In the genomic region with DNA sequence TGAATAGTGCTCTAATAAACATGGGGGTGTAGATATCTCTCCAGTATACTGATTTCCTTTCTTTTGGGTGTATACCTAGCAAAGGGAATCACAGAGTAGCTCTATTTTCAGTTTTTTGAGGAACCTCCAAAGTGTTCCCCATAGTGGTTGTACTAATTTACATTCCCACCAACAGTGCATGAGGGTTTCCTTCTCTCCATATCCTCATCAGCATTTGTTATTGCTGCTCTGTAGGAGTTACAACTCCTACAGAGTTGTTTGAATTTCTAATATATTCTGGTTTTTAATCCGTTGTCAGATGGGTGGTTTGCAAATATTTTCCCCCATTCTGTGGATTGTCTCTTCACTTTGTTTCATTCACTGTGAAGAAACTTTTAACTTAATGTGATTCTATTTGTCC, we compare ENCODE assay signal across 27 cellular contexts.
A peak's percentile ranks its signal among the peaks of the same experiment; 100 is the strongest.
DNase-seq lines count a peak whose midpoint lies in the region; FAIRE-seq and TF ChIP-seq lines count a peak whose summit lies in the region.
"Had no signal": no experiment of that assay in that cellular context is flagged by ENCODE, and none has a peak within 500 bp of the region (broad histone marks: within the 10 kb centered on the region; RNA-seq: fewer than 3 reads in every experiment).

No MANE protein-coding gene starts in this region.

- H2AFZ ChIP-seq in H9 (ENCODE audit: low read length) = no peak overlapping the region
- H2AFZ ChIP-seq in H1 (ENCODE audit: low read length) = no peak overlapping the region

- H2BK15ac ChIP-seq in H9 (ENCODE audit: low read depth, low read length) (no peak overlapping the region), H1 (ENCODE audit: low read length) (no peak overlapping the region)

- H3K27ac ChIP-seq in H9 (ENCODE audit: insufficient read length, low read depth, low read length) = no peak overlapping the region
- H3K27ac ChIP-seq in HUES64 (ENCODE audit: low read depth, low read length) = peak overlapping the region; percentile 35; the same call in 1 of the 2 replicates
- no peak overlapping the region for H3K27ac ChIP-seq in H1 (ENCODE audit: low read depth, low read length)
- H3K27ac ChIP-seq in spleen = no peak overlapping the region
- H3K27ac ChIP-seq: BLaER1 treated with 17β-estradiol and CSF1 and Interleukin-3, amounts not matched to agents 10 nM and 100 nM; C4-2B had no signal

- CTCF ChIA-PET in H1 (lab: Charles Lee; ENCODE audit: partially characterized antibody) = interaction anchor here (1.4 kb wide), 1 partner anchor 73 kb away, joined by 3 read pairs; no protein-coding TSS in a partner anchor

- H4K5ac ChIP-seq in H9 (ENCODE audit: insufficient read length, low read depth, low read length) (no peak overlapping the region), H1 (ENCODE audit: insufficient read length, low read depth, low read length) (no peak overlapping the region)

- H3K4me3 ChIP-seq in HUES64 (ENCODE audit: low read length) = no peak overlapping the region
- H3K4me3 ChIP-seq in H1 (ENCODE audit: extremely low read depth in 1 of 4, insufficient read depth in 2 of 4, low read depth in 3 of 4, low read length in 4 of 4) = peak overlapping the region in 1 of 4 experiments; percentile 30; a peak in 1 of 8 replicates
- H3K4me3 ChIP-seq in spleen = no peak overlapping the region
- H3K4me3 ChIP-seq: BLaER1 treated with 17β-estradiol and CSF1 and Interleukin-3, amounts not matched to agents 10 nM and 100 nM; GM12878 had no signal

- H3K27me3 Mint-ChIP-seq in H9 (ENCODE audit: low read depth) = no peaks in the 10 kb centered on the region
- H3K27me3 Mint-ChIP-seq: B cell; CD4-positive, alpha-beta T cell had no signal

- FAIRE-seq in H1 (lab: Jason Lieb, UNC) (no peak), D721Med (lab: Jason Lieb, UNC) (no peak)
- FAIRE-seq: A204.1, GM12878, GM12892, GM18507 had no signal

- H3K9me3 Mint-ChIP-seq in H9 = no peaks in the 10 kb centered on the region; a peak in 2 of 5 replicates
- H3K9me3 Mint-ChIP-seq: CD4-positive, alpha-beta T cell; CD8-positive, alpha-beta T cell had no signal

- no peak overlapping the region for H3K14ac ChIP-seq in H9 (ENCODE audit: insufficient read depth, low read length)
- no peak overlapping the region for H3K14ac ChIP-seq in H1 (ENCODE audit: insufficient read length)

- no CpG with 5 or more reads among the region's 1 CpG for whole genome bisulfite sequencing in H9 (ENCODE audit: extremely low coverage, insufficient read length, low lambda C conversion rate)
- 13% methylated on average over 1 of the region's 1 CpG for WGBS in HUES64
- 6% methylated on average over 1 of the region's 1 CpG; no CpG with 5 or more reads in 1 of the 2 experiments for WGBS in H1 (ENCODE audit: extremely low coverage in 1 of 2, insufficient coverage in 1 of 2, insufficient read length in 1 of 2, insufficient replicate concordance in 2 of 2, low coverage in 1 of 2, low lambda C conversion rate in 2 of 2, missing lambda C conversion rate in 1 of 2), 2 experiments
- 7 to 24% (median 19%) methylated on average over 1 of the region's 1 CpG for whole genome bisulfite sequencing in spleen, 5 donors

- H3K4me2 ChIP-seq in H9 (ENCODE audit: insufficient read depth, insufficient read length, low read length) = no peak overlapping the region
- peak overlapping the region; percentile 17 to 36; a peak in 1 of 4 replicates for H3K4me2 ChIP-seq in H1 (ENCODE audit: insufficient read depth in 1 of 2, low read depth in 2 of 2, low read length in 2 of 2)
- H3K4me2 ChIP-seq: BLaER1 treated with 17β-estradiol and CSF1 and Interleukin-3, amounts not matched to agents 10 nM and 100 nM had no signal

- H3K4me1 ChIP-seq in H9 (ENCODE audit: insufficient read depth, low read length) (peaks cover 5% of the 10 kb centered on the region; the same call in 1 of the 2 replicates), HUES64 (ENCODE audit: insufficient read depth, low read length) (peaks cover 16% of the 10 kb centered on the region), H1 (replicated peaks in 1 of 4; ENCODE audit: control insufficient read depth in 3 of 4, insufficient read depth in 4 of 4, low read length in 3 of 4) (peaks cover 0 to 10% (median 4%) of the 10 kb centered on the region in 4 experiments; a peak in 4 of 7 replicates), spleen (no peaks in the 10 kb centered on the region)
- H3K4me1 ChIP-seq: BLaER1 treated with 17β-estradiol and CSF1 and Interleukin-3, amounts not matched to agents 10 nM and 100 nM; Caco-2 had no signal

- no peaks in the 10 kb centered on the region for H3K9me3 ChIP-seq in H9 (ENCODE audit: control insufficient read depth, low read depth, low read length)
- no peaks in the 10 kb centered on the region for H3K9me3 ChIP-seq in HUES64 (ENCODE audit: insufficient read depth, low read depth, low read length)
- H3K9me3 ChIP-seq in H1 (ENCODE audit: insufficient read depth in 2 of 2, low read depth in 1 of 2, low read length in 1 of 2) = no peaks in the 10 kb centered on the region
- H3K9me3 ChIP-seq in spleen = no peaks in the 10 kb centered on the region
- H3K9me3 ChIP-seq: BLaER1 treated with 17β-estradiol and CSF1 and Interleukin-3, amounts not matched to agents 10 nM and 100 nM; Caco-2 had no signal

- peak overlapping the region in 1 of 2 experiments; percentile 55; a peak in 1 of 5 replicates for H3K4me3 Mint-ChIP-seq in H9
- H3K4me3 Mint-ChIP-seq: B cell; CD4-positive, alpha-beta T cell; CD8-positive, alpha-beta T cell had no signal

- H3K56ac ChIP-seq in H9 (ENCODE audit: insufficient read length, low read depth, low read length) (no peak overlapping the region), H1 (replicated peaks; ENCODE audit: insufficient read length, low read depth, low read length) (no peak overlapping the region)

- H4K20me1 ChIP-seq in H9 (ENCODE audit: control insufficient read depth, insufficient read depth, insufficient read length) (no peaks in the 10 kb centered on the region), H1 (replicated peaks in 1 of 2; ENCODE audit: control insufficient read depth in 1 of 2, insufficient read depth in 2 of 2, low read length in 2 of 2) (no peaks in the 10 kb centered on the region)
- H4K20me1 ChIP-seq: BLaER1 treated with 17β-estradiol and CSF1 and Interleukin-3, amounts not matched to agents 10 nM and 100 nM had no signal

- H4K8ac ChIP-seq in H9 (replicated peaks; ENCODE audit: insufficient read length, low read depth, low read length) (no peak overlapping the region), H1 (ENCODE audit: extremely low read depth, insufficient read depth, low read length) (no peak overlapping the region)

- no peak overlapping the region for H2BK20ac ChIP-seq in H9 (ENCODE audit: low read depth, low read length, poor library complexity, severe bottlenecking)
- H2BK20ac ChIP-seq in H1 (ENCODE audit: low read length) = no peak overlapping the region

- no peaks in the 10 kb centered on the region for H3K36me3 ChIP-seq in HUES64 (ENCODE audit: insufficient read depth, low read length)
- no peaks in the 10 kb centered on the region for H3K36me3 ChIP-seq in H1 (ENCODE audit: control insufficient read depth in 2 of 4, insufficient read depth in 4 of 4, low read length in 3 of 4)
- H3K36me3 ChIP-seq in spleen = no peaks in the 10 kb centered on the region
- H3K36me3 ChIP-seq: BLaER1 treated with 17β-estradiol and CSF1 and Interleukin-3, amounts not matched to agents 10 nM and 100 nM had no signal

- H3K23me2 ChIP-seq in H9 (ENCODE audit: insufficient read length, low read depth, low read length, poor library complexity, severe bottlenecking) = no peaks in the 10 kb centered on the region
- no peaks in the 10 kb centered on the region for H3K23me2 ChIP-seq in H1 (ENCODE audit: low read depth, low read length)

- POLR2A ChIA-PET in H1 (lab: Charles Lee; ENCODE audit: partially characterized antibody) = no interaction called here

- H3K9ac ChIP-seq in H9 (ENCODE audit: extremely low read depth, insufficient read length, low read length) (no peak overlapping the region), HUES64 (ENCODE audit: low read depth, low read length) (no peak overlapping the region), H1 (replicated peaks in 1 of 4; ENCODE audit: extremely low read depth in 1 of 4, low read depth in 3 of 4, low read length in 3 of 4) (no peak overlapping the region)
- H3K9ac ChIP-seq: BLaER1 treated with 17β-estradiol and CSF1 and Interleukin-3, amounts not matched to agents 10 nM and 100 nM had no signal

- H3K4ac ChIP-seq in H9 (ENCODE audit: low read depth, low read length) (no peak overlapping the region), H1 (replicated peaks; ENCODE audit: insufficient read length, low read depth, low read length) (no peak overlapping the region)

- H2BK12ac ChIP-seq in H9 (ENCODE audit: insufficient read length, low read depth, low read length) = no peak overlapping the region
- no peak overlapping the region for H2BK12ac ChIP-seq in H1 (ENCODE audit: low read depth, low read length)

- H2AK5ac ChIP-seq in H9 (ENCODE audit: insufficient read length, low read length) = no peak overlapping the region
- no peak overlapping the region for H2AK5ac ChIP-seq in H1 (ENCODE audit: low read depth, low read length)

- no peak for TF ChIP-seq RAD21 in H1 (IDR thresholded peaks at IDR 0.05 in 1 of 2, conservative IDR thresholded peaks at IDR 0.05 in 1 of 2; ENCODE audit: low read depth in 2 of 2, low read length in 2 of 2)

- TF ChIP-seq EP300 in H1 (IDR thresholded peaks at IDR 0.05; ENCODE audit: borderline replicate concordance in 1 of 2, low read depth in 2 of 2, low read length in 2 of 2) = no peak

- H2BK5ac ChIP-seq in H9 (ENCODE audit: insufficient read length, low read length) (no peak overlapping the region), H1 (ENCODE audit: low read depth, low read length) (no peak overlapping the region)

- TF ChIP-seq CTCF in H9 (conservative IDR thresholded peaks at IDR 0.05) = no peak
- no peak for TF ChIP-seq CTCF in H1 (IDR thresholded peaks at IDR 0.05; ENCODE audit: control extremely low read depth in 1 of 3, insufficient read depth in 1 of 3, low read depth in 1 of 3, low read length in 3 of 3)
- TF ChIP-seq CTCF in spleen (IDR thresholded peaks at IDR 0.05 in 8 of 11, conservative IDR thresholded peaks at IDR 0.05 in 3 of 11) = no peak
- TF ChIP-seq CTCF in D721Med (IDR thresholded peaks at IDR 0.05; ENCODE audit: insufficient read depth, missing control alignments) = no peak

- H3K23ac ChIP-seq in H9 (ENCODE audit: insufficient read length, low read depth, low read length) (no peak overlapping the region), H1 (ENCODE audit: insufficient read length) (no peak overlapping the region)

- H2BK120ac ChIP-seq in H9 (ENCODE audit: low read depth, low read length, poor library complexity, severe bottlenecking) = no peak overlapping the region
- no peak overlapping the region for H2BK120ac ChIP-seq in H1 (replicated peaks; ENCODE audit: low read depth, low read length)

- H4K91ac ChIP-seq in H9 (ENCODE audit: insufficient read length, low read depth, low read length) (no peak overlapping the region), H1 (replicated peaks; ENCODE audit: insufficient read length, low read length) (no peak overlapping the region)

- peaks cover 20 to 29% of the 10 kb centered on the region in 2 experiments for H3K4me1 Mint-ChIP-seq in H9
- H3K4me1 Mint-ChIP-seq: B cell had no signal

- H3K79me1 ChIP-seq in H9 (ENCODE audit: insufficient read depth, low read depth, low read length, poor library complexity, severe bottlenecking) (no peaks in the 10 kb centered on the region), H1 (ENCODE audit: low read depth, low read length) (no peaks in the 10 kb centered on the region)

- intact Hi-C loops in spleen (cut with DNase I; ENCODE audit: low total_unique reads) = no loop called here

- H3K27ac Mint-ChIP-seq in H9 = peak overlapping the region in 2 of 3 experiments; percentile 53 to 82; a peak in 3 of 7 replicates
- H3K27ac Mint-ChIP-seq: B cell; CD4-positive, alpha-beta T cell; CD8-positive, alpha-beta T cell had no signal

- H3K18ac ChIP-seq in H9 (ENCODE audit: insufficient read length, low read depth, low read length) (no peak overlapping the region), H1 (ENCODE audit: extremely low read depth, low read length) (no peak overlapping the region)

- peaks cover 0 to 4% (median 0%) of the 10 kb centered on the region in 3 experiments; a peak in 4 of 7 replicates for H3K36me3 Mint-ChIP-seq in H9 (ENCODE audit: insufficient read depth in 1 of 3, low read depth in 3 of 3)
- H3K36me3 Mint-ChIP-seq: CD8-positive, alpha-beta T cell had no signal

- DNase-seq in H9 (no peak), H1 (ENCODE audit: low read depth in 1 of 2, low spot score in 2 of 2) (no peak), spleen (no peak), NCI-H146 (lab: John Stamatoyannopoulos, UW) (no peak), D721Med (ENCODE audit: insufficient read length, low spot score) (no peak), NCI-H128 (lab: John Stamatoyannopoulos, UW; ENCODE audit: unreplicated experiment) (no peak)
- DNase-seq: 8988T; ACHN; Caco-2; Calu3; CD4-positive, alpha-beta T cell; CD8-positive, alpha-beta T cell; DMS 273 treated with DMSO at 0.1 percent for 48 hours; DMS153; DMS53; DMS79; DND-41; EL; GDM1 had no signal

- TF ChIP-seq POLR2A in H1 (IDR thresholded peaks at IDR 0.05; ENCODE audit: control extremely low read depth in 1 of 2, low read depth in 2 of 2, low read length in 2 of 2) = no peak
- TF ChIP-seq POLR2A in spleen (IDR thresholded peaks at IDR 0.05) = no peak

- no peaks in the 10 kb centered on the region for H3K79me2 ChIP-seq in H9 (ENCODE audit: insufficient read depth, low read length)
- H3K79me2 ChIP-seq in H1 (ENCODE audit: control insufficient read depth in 1 of 2, insufficient read depth in 2 of 2, low read length in 2 of 2) = no peaks in the 10 kb centered on the region

- H3T11ph ChIP-seq in H9 (ENCODE audit: low read length) = no peak overlapping the region

- no peaks in the 10 kb centered on the region for H3K27me3 ChIP-seq in H9 (ENCODE audit: insufficient read depth, low read length)
- H3K27me3 ChIP-seq in HUES64 (ENCODE audit: insufficient read depth, low read length) = no peaks in the 10 kb centered on the region
- H3K27me3 ChIP-seq in H1 (replicated peaks in 1 of 4; ENCODE audit: control insufficient read depth in 3 of 4, extremely low read depth in 1 of 4, insufficient read depth in 3 of 4, low read length in 3 of 4) = no peaks in the 10 kb centered on the region
- no peaks in the 10 kb centered on the region for H3K27me3 ChIP-seq in spleen (replicated peaks in 1 of 7)
- H3K27me3 ChIP-seq: BLaER1 treated with 17β-estradiol and CSF1 and Interleukin-3, amounts not matched to agents 10 nM and 100 nM had no signal
